13 cellular contexts compared by ENCODE assay signal in the genomic region with DNA sequence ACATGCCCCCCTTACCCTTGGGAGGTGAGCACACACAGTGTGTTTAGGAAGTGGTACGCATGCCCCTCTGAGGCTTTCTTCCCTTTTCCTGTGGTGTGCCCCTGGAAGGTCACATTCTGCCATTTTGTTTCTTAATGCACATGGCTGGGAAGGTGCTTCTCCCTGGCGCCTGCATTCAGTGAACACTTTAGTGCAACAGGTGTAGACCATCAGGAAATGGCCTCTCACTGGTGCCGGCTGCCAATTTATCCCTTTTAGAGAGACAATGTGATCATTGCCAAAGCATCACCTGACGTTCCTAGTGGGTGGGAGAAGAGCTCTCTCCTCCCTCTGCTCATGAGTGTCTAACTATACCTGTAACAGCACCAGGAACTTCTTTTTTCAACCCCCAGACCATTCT. TPM values are rescaled to one million over a fixed set of nuclear protein-coding genes. Genes with fewer than 3 reads are reported as not detected.
DNase-seq lines count a peak whose midpoint lies in the region; ATAC-seq and TF ChIP-seq lines count a peak whose summit lies in the region.
"Had no signal": no experiment of that assay in that cellular context is flagged by ENCODE, and none has a peak within 500 bp of the region (broad histone marks: within the 10 kb centered on the region; RNA-seq: fewer than 3 reads in every experiment).

No MANE protein-coding gene starts in this region.

- no peaks in the 10 kb centered on the region for H3K36me3 ChIP-seq in RWPE2 (ENCODE audit: low read depth)
- H3K36me3 ChIP-seq in upper lobe of right lung: no peaks in the 10 kb centered on the region
- H3K36me3 ChIP-seq: BLaER1 had no signal

- no peaks in the 10 kb centered on the region for H3K27me3 ChIP-seq in RWPE2 (ENCODE audit: insufficient read depth, poor library complexity, severe bottlenecking)
- no peaks in the 10 kb centered on the region for H3K27me3 ChIP-seq in upper lobe of right lung

- intact Hi-C loops in cardiac septum (cut with DNase I) (no loop called here), left ventricle myocardium superior (cut with micrococcal nuclease) (no loop called here), upper lobe of right lung (cut with DNase I) (no loop called here)

- no peak for ATAC-seq in left ventricle myocardium superior
- ATAC-seq in RWPE2 (ENCODE audit: low read depth): no peak
- no peak for ATAC-seq in upper lobe of right lung

- DNase-seq in NCI-H1436 (lab: John Stamatoyannopoulos, UW) (peak; percentile 8), NCI-H1436 treated with DMSO at 0.1 percent for 48 hours (lab: John Stamatoyannopoulos, UW) (no peak), cardiac septum (ENCODE audit: low spot score) (peak; percentile 3), left ventricle myocardium superior (no peak), RWPE2 (ENCODE audit: low spot score) (peak; percentile 15), upper lobe of right lung (peak; percentile 30), kidney tubule cell (ENCODE audit: low spot score) (no peak), SIG-M5 treated with dmso at 0.1 percent for 504 hours (lab: John Stamatoyannopoulos, UW; ENCODE audit: unreplicated experiment) (no peak)
- DNase-seq: 8988T; AML-193; CD8-positive, alpha-beta memory T cell; HCEC 1CT had no signal

- H3K27ac ChIP-seq in RWPE2 (ENCODE audit: poor library complexity, severe bottlenecking) (no peak overlapping the region), upper lobe of right lung (no peak overlapping the region)
- H3K27ac ChIP-seq: BLaER1 had no signal

- TF ChIP-seq CTCF in RWPE2 (IDR thresholded peaks at IDR 0.05; ENCODE audit: poor library complexity, severe bottlenecking): no peak
- no peak for TF ChIP-seq CTCF in upper lobe of right lung (IDR thresholded peaks at IDR 0.05)

- H3K4me1 ChIP-seq in RWPE2 (ENCODE audit: insufficient read depth, poor library complexity, severe bottlenecking) (no peaks in the 10 kb centered on the region), upper lobe of right lung (no peaks in the 10 kb centered on the region)
- H3K4me1 ChIP-seq: BLaER1 had no signal

- H3K4me3 ChIP-seq in RWPE2 (ENCODE audit: severe bottlenecking): no peak overlapping the region
- H3K4me3 ChIP-seq in upper lobe of right lung: no peak overlapping the region
- H3K4me3 ChIP-seq: BLaER1 had no signal

- H3K9me3 ChIP-seq in RWPE2 (ENCODE audit: severe bottlenecking) (peaks cover 7% of the 10 kb centered on the region), upper lobe of right lung (no peaks in the 10 kb centered on the region)

RNA-seq across cellular contexts. Expression of gene PDE9A, which starts 51.8 kb away (rescaled TPM):
- total RNA-seq in cardiac septum (1.1 TPM), left ventricle myocardium superior (4.1 TPM), upper lobe of right lung (15.3 TPM)

Comparison
In these comparisons a context has a peak if more than half of its experiments do, and no peak if none do; other contexts are left out.
1. DNase-seq: peak in NCI-H1436 (single experiment), cardiac septum (single experiment), RWPE2 (single experiment) and upper lobe of right lung (single experiment); none in NCI-H1436 treated with DMSO at 0.1 percent for 48 hours (single experiment), left ventricle myocardium superior (single experiment), kidney tubule cell (single experiment) and SIG-M5 treated with dmso at 0.1 percent for 504 hours (single experiment).